ENCODE assay signal across 11 cellular contexts in the genomic region with DNA sequence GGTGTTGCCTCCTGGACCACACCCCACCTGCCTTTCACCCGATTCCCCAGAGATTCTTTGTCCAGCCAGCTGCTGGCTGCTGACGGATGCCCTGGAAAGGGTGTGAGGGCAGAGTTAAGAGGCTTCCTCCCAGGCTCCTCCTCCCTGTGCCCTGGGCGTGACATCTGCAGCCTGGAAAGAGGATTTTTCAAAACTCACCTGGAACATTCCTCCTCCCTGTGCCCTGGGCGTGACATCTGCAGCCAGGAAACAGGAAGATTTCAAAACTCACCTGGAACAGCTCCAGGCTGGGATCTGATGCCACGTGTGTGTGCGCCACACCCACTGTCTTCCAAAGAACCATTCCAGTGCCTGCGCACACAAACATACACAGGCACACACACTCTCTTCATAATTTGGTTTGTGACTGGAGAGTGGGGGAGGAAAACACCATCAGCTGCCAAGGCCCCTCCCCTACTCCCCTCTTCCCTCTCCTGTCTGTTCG. TPM values are rescaled to one million over a fixed set of nuclear protein-coding genes. Genes with fewer than 3 reads are reported as not detected.
A peak's percentile ranks its signal among the peaks of the same experiment; 100 is the strongest.
DNase-seq lines count a peak whose midpoint lies in the region; ATAC-seq and TF ChIP-seq lines count a peak whose summit lies in the region.
"Had no signal": no experiment of that assay in that cellular context is flagged by ENCODE, and none has a peak within 500 bp of the region (broad histone marks: within the 10 kb centered on the region; RNA-seq: fewer than 3 reads in every experiment).

No MANE protein-coding gene starts in this region.

- H3K27ac Mint-ChIP-seq in activated naive CD8-positive, alpha-beta T cell treated with anti-CD3 and anti-CD28 coated beads for 36 hours = no peak overlapping the region

- no peak overlapping the region for H3K4me3 Mint-ChIP-seq in activated naive CD8-positive, alpha-beta T cell treated with anti-CD3 and anti-CD28 coated beads for 36 hours

- no peaks in the 10 kb centered on the region for H3K36me3 Mint-ChIP-seq in activated naive CD8-positive, alpha-beta T cell treated with anti-CD3 and anti-CD28 coated beads for 36 hours

- H3K27ac ChIP-seq in VCaP (peak overlapping the region; percentile 68), temporal lobe (ENCODE audit: low read depth, low read length) (peak overlapping the region; percentile 41)

- intact Hi-C loops in left colon (cut with DNase I, micrococcal nuclease) = no loop called here

- H3K9me3 Mint-ChIP-seq in activated naive CD8-positive, alpha-beta T cell treated with anti-CD3 and anti-CD28 coated beads for 36 hours = no peaks in the 10 kb centered on the region

- ATAC-seq in left colon = peak; percentile 72

- TF ChIP-seq CTCF in VCaP (conservative IDR thresholded peaks at IDR 0.05) = no peak

- H3K27me3 Mint-ChIP-seq in activated naive CD8-positive, alpha-beta T cell treated with anti-CD3 and anti-CD28 coated beads for 36 hours = no peaks in the 10 kb centered on the region

- peaks cover 6% of the 10 kb centered on the region for H3K4me1 Mint-ChIP-seq in activated naive CD8-positive, alpha-beta T cell treated with anti-CD3 and anti-CD28 coated beads for 36 hours

- DNase-seq in NCI-H2029 (lab: John Stamatoyannopoulos, UW) = peak; percentile 63
- DNase-seq in NCI-H2029 treated with DMSO at 0.1 percent for 48 hours (lab: John Stamatoyannopoulos, UW) = no peak
- DNase-seq in left colon = peak; percentile 89 to 94
- DNase-seq in NCI-H1092 (lab: John Stamatoyannopoulos, UW) = no peak
- DNase-seq in mesenteric fat pad (ENCODE audit: low spot score) = no peak
- DNase-seq in activated naive CD8-positive, alpha-beta T cell treated with anti-CD3 and anti-CD28 coated beads for 36 hours = no peak
- DNase-seq: activated CD4-positive, alpha-beta T cell treated with anti-CD3 and anti-CD28 coated beads for 48 hours; stimulated activated CD4-positive, alpha-beta T cell treated with anti-CD3 and anti-CD28 coated beads, Interleukin-4, amount 100 ng/mL, for 24 hours had no signal

RNA-seq across cellular contexts. Expression of a gene that starts 5.2 kb away (rescaled TPM):
- total RNA-seq in left colon (10 to 100 TPM; 24.9 to 37.0 TPM), temporal lobe (3.0 TPM), mesenteric fat pad (28.7 TPM)
- 1 to 10 TPM; 4.1 to 5.5 TPM for total RNA-seq in activated naive CD8-positive, alpha-beta T cell treated with anti-CD3 and anti-CD28 coated beads for 36 hours

RNA-seq across cellular contexts. Expression of a gene that starts 18.2 kb away (rescaled TPM):
- total RNA-seq in left colon (10 to 100 TPM; 52.1 to 57.6 TPM), temporal lobe (41.1 TPM), mesenteric fat pad (19.2 TPM)
- 10 to 100 TPM; 20.9 to 22.8 TPM for total RNA-seq in activated naive CD8-positive, alpha-beta T cell treated with anti-CD3 and anti-CD28 coated beads for 36 hours

RNA-seq across cellular contexts. Expression of a gene that starts 31.7 kb away (rescaled TPM):
- total RNA-seq in left colon = 10 to 100 TPM; 38.7 to 43.8 TPM
- 2.2 TPM for total RNA-seq in temporal lobe
- 30.5 TPM for total RNA-seq in mesenteric fat pad
- total RNA-seq in activated naive CD8-positive, alpha-beta T cell treated with anti-CD3 and anti-CD28 coated beads for 36 hours = 1 to 10 TPM; 3.1 to 3.2 TPM

RNA-seq across cellular contexts. Expression of a gene that starts 53.1 kb away (rescaled TPM):
- total RNA-seq in left colon (1 to 10 TPM in 1 of 2 donors, under 1 TPM in 1; 0.82 to 1.2 TPM), temporal lobe (1.2 TPM), mesenteric fat pad (not detected)
- under 1 TPM; 0.22 to 0.27 TPM for total RNA-seq in activated naive CD8-positive, alpha-beta T cell treated with anti-CD3 and anti-CD28 coated beads for 36 hours
- total RNA-seq: fibroblast of lung had no signal

Comparison
In these comparisons a context has a peak if more than half of its experiments do, and no peak if none do; other contexts are left out.
1. DNase-seq: peak in NCI-H2029 (single experiment) and left colon (2 of 2); none in NCI-H2029 treated with DMSO at 0.1 percent for 48 hours (single experiment), NCI-H1092 (single experiment), mesenteric fat pad (single experiment) and activated naive CD8-positive, alpha-beta T cell treated with anti-CD3 and anti-CD28 coated beads for 36 hours (single experiment).